In the genomic region with DNA sequence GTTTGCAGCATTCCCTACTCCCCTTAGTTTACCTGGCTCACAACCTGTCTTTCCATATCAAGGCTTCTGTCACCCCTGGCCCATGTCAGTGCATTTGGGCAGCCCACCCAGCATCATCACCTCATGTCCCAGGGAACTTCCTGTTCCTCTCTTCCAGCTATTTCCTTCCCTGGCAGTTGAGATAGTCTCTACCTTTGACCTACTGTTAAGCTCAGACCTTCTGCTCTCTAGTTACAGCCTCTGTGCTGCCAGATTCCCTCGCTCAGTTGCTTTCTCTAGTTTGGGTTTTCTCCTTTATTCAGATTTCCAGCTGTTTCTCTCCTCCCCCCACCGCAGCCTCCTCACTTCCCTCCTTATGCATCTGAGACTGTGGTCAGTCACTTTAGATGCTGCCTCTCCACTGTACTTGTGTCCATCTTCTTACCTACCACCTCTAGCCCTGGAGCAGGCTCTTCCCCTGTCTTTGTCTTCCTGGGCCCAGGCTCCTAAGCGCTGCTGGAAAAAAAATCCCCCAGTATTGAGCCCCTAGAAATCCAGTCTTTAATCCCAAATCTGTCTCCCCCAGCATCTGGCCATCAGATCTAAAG, we compare ENCODE assay signal across 1 cellular context.
TF ChIP-seq lines count a peak whose summit lies in the region.

No MANE protein-coding gene starts in this region.

TF ChIP-seq in HepG2, 621 proteins besides CTCF, POLR2A, EP300 and RAD21 (continued from another document):
- TF ChIP-seq, protein P1, sequence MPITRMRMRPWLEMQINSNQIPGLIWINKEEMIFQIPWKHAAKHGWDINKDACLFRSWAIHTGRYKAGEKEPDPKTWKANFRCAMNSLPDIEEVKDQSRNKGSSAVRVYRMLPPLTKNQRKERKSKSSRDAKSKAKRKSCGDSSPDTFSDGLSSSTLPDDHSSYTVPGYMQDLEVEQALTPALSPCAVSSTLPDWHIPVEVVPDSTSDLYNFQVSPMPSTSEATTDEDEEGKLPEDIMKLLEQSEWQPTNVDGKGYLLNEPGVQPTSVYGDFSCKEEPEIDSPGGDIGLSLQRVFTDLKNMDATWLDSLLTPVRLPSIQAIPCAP (CRISPR knock-in tag; IDR thresholded peaks at IDR 0.05; ENCODE audit: low read depth): no peak
- TF ChIP-seq ZNF773 (CRISPR knock-in tag; IDR thresholded peaks at IDR 0.05; ENCODE audit: borderline replicate concordance) (no peak), EZH2 (conservative IDR thresholded peaks at IDR 0.05; ENCODE audit: low read depth, low read length) (no peak), ZNF747 (CRISPR knock-in tag; IDR thresholded peaks at IDR 0.05; ENCODE audit: borderline replicate concordance) (no peak), KLF16 (CRISPR knock-in tag; IDR thresholded peaks at IDR 0.05) (no peak), ZMYM3 (CRISPR knock-in tag; IDR thresholded peaks at IDR 0.05) (no peak)
- TF ChIP-seq, protein P2, sequence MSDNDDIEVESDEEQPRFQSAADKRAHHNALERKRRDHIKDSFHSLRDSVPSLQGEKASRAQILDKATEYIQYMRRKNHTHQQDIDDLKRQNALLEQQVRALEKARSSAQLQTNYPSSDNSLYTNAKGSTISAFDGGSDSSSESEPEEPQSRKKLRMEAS (IDR thresholded peaks at IDR 0.05): no peak
- TF ChIP-seq, protein P3, sequence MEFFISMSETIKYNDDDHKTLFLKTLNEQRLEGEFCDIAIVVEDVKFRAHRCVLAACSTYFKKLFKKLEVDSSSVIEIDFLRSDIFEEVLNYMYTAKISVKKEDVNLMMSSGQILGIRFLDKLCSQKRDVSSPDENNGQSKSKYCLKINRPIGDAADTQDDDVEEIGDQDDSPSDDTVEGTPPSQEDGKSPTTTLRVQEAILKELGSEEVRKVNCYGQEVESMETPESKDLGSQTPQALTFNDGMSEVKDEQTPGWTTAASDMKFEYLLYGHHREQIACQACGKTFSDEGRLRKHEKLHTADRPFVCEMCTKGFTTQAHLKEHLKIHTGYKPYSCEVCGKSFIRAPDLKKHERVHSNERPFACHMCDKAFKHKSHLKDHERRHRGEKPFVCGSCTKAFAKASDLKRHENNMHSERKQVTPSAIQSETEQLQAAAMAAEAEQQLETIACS (CRISPR knock-in tag; IDR thresholded peaks at IDR 0.05): no peak
